Comparison of ENCODE assay signal across 12 cellular contexts in genomic region chr19:6217752-6218403, GRCh38.
A peak's percentile ranks its signal among the peaks of the same experiment; 100 is the strongest.
DNase-seq lines count a peak whose midpoint lies in the region; ATAC-seq and TF ChIP-seq lines count a peak whose summit lies in the region.
"Had no signal": no experiment of that assay in that cellular context is flagged by ENCODE, and none has a peak within 500 bp of the region (broad histone marks: within the 10 kb centered on the region; RNA-seq: fewer than 3 reads in every experiment).

No MANE protein-coding gene starts in this region.

- intact Hi-C loops in mucosa of descending colon (cut with DNase I, micrococcal nuclease) = loop anchor here in 1 of 2 donors (5.0 kb wide), 1 partner anchor 79 kb away; no protein-coding TSS in a partner anchor

- H3K4me3 ChIP-seq in SK-N-MC = peak overlapping the region; percentile 54; the same call in 1 of the 2 replicates
- H3K4me3 ChIP-seq in gastroesophageal sphincter = no peak overlapping the region
- H3K4me3 ChIP-seq in mucosa of descending colon = no peak overlapping the region
- H3K4me3 ChIP-seq: skin epidermis had no signal

- no peak for TF ChIP-seq EP300 in gastroesophageal sphincter (IDR thresholded peaks at IDR 0.05)

- no peak overlapping the region for H3K9ac ChIP-seq in SK-N-MC (ENCODE audit: insufficient read length)
- H3K9ac ChIP-seq: KMS-11 had no signal

- ATAC-seq in gastroesophageal sphincter (no peak), mucosa of descending colon (no peak)
- ATAC-seq in stimulated activated naive CD8-positive, alpha-beta T cell treated with anti-CD3 and anti-CD28 coated beads, Interleukin-15, Interleukin-2, amounts not matched to agents 100 U/mL and 50 U/mL, for 24 hours = no peak
- ATAC-seq in activated naive CD8-positive, alpha-beta T cell treated with anti-CD3 and anti-CD28 coated beads, Interleukin-2, amount 50 U/mL, for 24 hours = no peak

- H3K27me3 ChIP-seq in gastroesophageal sphincter = no peaks in the 10 kb centered on the region

- no peak for DNase-seq in SK-N-MC (ENCODE audit: low read depth, low spot score)
- DNase-seq in mucosa of descending colon = peak in 2 of 3 donors; percentile 14 to 55
- DNase-seq in type B pancreatic cell (ENCODE audit: extremely low spot score, unreplicated experiment) = no peak
- no peak for DNase-seq in stimulated activated naive CD8-positive, alpha-beta T cell treated with anti-CD3 and anti-CD28 coated beads, Interleukin-15, Interleukin-2, amounts not matched to agents 100 U/mL and 50 U/mL, for 24 hours
- no peak for DNase-seq in activated naive CD8-positive, alpha-beta T cell treated with anti-CD3 and anti-CD28 coated beads, Interleukin-2, amount 50 U/mL, for 24 hours
- no peak for DNase-seq in NCI-H69 (lab: John Stamatoyannopoulos, UW)
- no peak for DNase-seq in pons (ENCODE audit: low spot score)

- H3K4me3 Mint-ChIP-seq in type B pancreatic cell = no peak overlapping the region
- H3K4me3 Mint-ChIP-seq in activated naive CD8-positive, alpha-beta T cell treated with anti-CD3 and anti-CD28 coated beads, Interleukin-2, amount 50 U/mL, for 24 hours = no peak overlapping the region
- H3K4me3 Mint-ChIP-seq: natural killer cell treated with Interleukin-12 subunit alpha and Interleukin-12 subunit beta and Interleukin-15 and Interleukin-18, amount 100 ng/mL, for 72 hours; stimulated activated naive CD8-positive, alpha-beta T cell treated with anti-CD3 and anti-CD28 coated beads, Interleukin-15, amount 100 ng/mL, for 72 hours had no signal

- H3K36me3 ChIP-seq in SK-N-MC (ENCODE audit: insufficient read depth, low read length) (peaks cover 9% of the 10 kb centered on the region; the same call in 1 of the 2 replicates), gastroesophageal sphincter (peaks cover 0 to 67% of the 10 kb centered on the region in 2 donors), mucosa of descending colon (ENCODE audit: low read depth) (no peaks in the 10 kb centered on the region)

- 80% methylated on average over 1 of the region's 17 CpGs; no CpG with 5 or more reads in 1 of the 2 donors for WGBS in gastroesophageal sphincter (ENCODE audit: low coverage in 1 of 2), 2 donors

- H3K9me3 ChIP-seq in SK-N-MC (ENCODE audit: low read depth, low read length) (no peaks in the 10 kb centered on the region), gastroesophageal sphincter (no peaks in the 10 kb centered on the region), mucosa of descending colon (no peaks in the 10 kb centered on the region)

- no peak for TF ChIP-seq POLR2A in gastroesophageal sphincter (IDR thresholded peaks at IDR 0.05)

- peaks cover 4% of the 10 kb centered on the region for H3K4me1 Mint-ChIP-seq in type B pancreatic cell (ENCODE audit: unreplicated experiment)
- H3K4me1 Mint-ChIP-seq in activated naive CD8-positive, alpha-beta T cell treated with anti-CD3 and anti-CD28 coated beads, Interleukin-2, amount 50 U/mL, for 24 hours = no peaks in the 10 kb centered on the region
- H3K4me1 Mint-ChIP-seq: stimulated activated naive CD8-positive, alpha-beta T cell treated with anti-CD3 and anti-CD28 coated beads, Interleukin-15, amount 100 ng/mL, for 72 hours had no signal

- H3K4me1 ChIP-seq in gastroesophageal sphincter (peaks cover 0 to 72% (median 41%) of the 10 kb centered on the region in 3 donors), mucosa of descending colon (ENCODE audit: low read depth) (peaks cover 6% of the 10 kb centered on the region)

- peaks cover 3% of the 10 kb centered on the region for H3K36me3 Mint-ChIP-seq in type B pancreatic cell
- H3K36me3 Mint-ChIP-seq in activated naive CD8-positive, alpha-beta T cell treated with anti-CD3 and anti-CD28 coated beads, Interleukin-2, amount 50 U/mL, for 24 hours (ENCODE audit: low read depth) = no peaks in the 10 kb centered on the region
- H3K36me3 Mint-ChIP-seq: natural killer cell treated with Interleukin-12 subunit alpha and Interleukin-12 subunit beta and Interleukin-15 and Interleukin-18, amount 100 ng/mL, for 72 hours had no signal

- no peaks in the 10 kb centered on the region for H3K9me3 Mint-ChIP-seq in type B pancreatic cell
- no peaks in the 10 kb centered on the region for H3K9me3 Mint-ChIP-seq in activated naive CD8-positive, alpha-beta T cell treated with anti-CD3 and anti-CD28 coated beads, Interleukin-2, amount 50 U/mL, for 24 hours
- H3K9me3 Mint-ChIP-seq: natural killer cell treated with Interleukin-12 subunit alpha and Interleukin-12 subunit beta and Interleukin-15 and Interleukin-18, amount 100 ng/mL, for 72 hours; stimulated activated naive CD8-positive, alpha-beta T cell treated with anti-CD3 and anti-CD28 coated beads, Interleukin-15, amount 100 ng/mL, for 72 hours had no signal

- H3K27ac ChIP-seq in SK-N-MC = peak overlapping the region; percentile 85
- peak overlapping the region in 3 of 4 donors; percentile 47 to 57 (median 57) for H3K27ac ChIP-seq in gastroesophageal sphincter
- H3K27ac ChIP-seq: KMS-11 had no signal

- H3K27ac Mint-ChIP-seq in type B pancreatic cell = peak overlapping the region; percentile 34
- H3K27ac Mint-ChIP-seq in activated naive CD8-positive, alpha-beta T cell treated with anti-CD3 and anti-CD28 coated beads, Interleukin-2, amount 50 U/mL, for 24 hours = no peak overlapping the region
- H3K27ac Mint-ChIP-seq: natural killer cell treated with Interleukin-12 subunit alpha and Interleukin-12 subunit beta and Interleukin-15 and Interleukin-18, amount 100 ng/mL, for 72 hours had no signal

- TF ChIP-seq CTCF in gastroesophageal sphincter (IDR thresholded peaks at IDR 0.05) = no peak
- TF ChIP-seq CTCF in mucosa of descending colon (IDR thresholded peaks at IDR 0.05) = no peak
- TF ChIP-seq CTCF in type B pancreatic cell (conservative IDR thresholded peaks at IDR 0.05) = no peak

- H3K27me3 Mint-ChIP-seq in type B pancreatic cell = no peaks in the 10 kb centered on the region
- H3K27me3 Mint-ChIP-seq in activated naive CD8-positive, alpha-beta T cell treated with anti-CD3 and anti-CD28 coated beads, Interleukin-2, amount 50 U/mL, for 24 hours = no peaks in the 10 kb centered on the region
- H3K27me3 Mint-ChIP-seq: natural killer cell treated with Interleukin-12 subunit alpha and Interleukin-12 subunit beta and Interleukin-15 and Interleukin-18, amount 100 ng/mL, for 72 hours; stimulated activated naive CD8-positive, alpha-beta T cell treated with anti-CD3 and anti-CD28 coated beads, Interleukin-15, amount 100 ng/mL, for 72 hours had no signal

Comparison
In these comparisons a context has a peak if more than half of its experiments do, and no peak if none do; other contexts are left out.
1. DNase-seq: peak in mucosa of descending colon (2 of 3); none in SK-N-MC (single experiment), type B pancreatic cell (single experiment), stimulated activated naive CD8-positive, alpha-beta T cell treated with anti-CD3 and anti-CD28 coated beads, Interleukin-15, Interleukin-2, amounts not matched to agents 100 U/mL and 50 U/mL, for 24 hours (single experiment), activated naive CD8-positive, alpha-beta T cell treated with anti-CD3 and anti-CD28 coated beads, Interleukin-2, amount 50 U/mL, for 24 hours (single experiment), NCI-H69 (single experiment) and pons (single experiment).